In the genomic region with DNA sequence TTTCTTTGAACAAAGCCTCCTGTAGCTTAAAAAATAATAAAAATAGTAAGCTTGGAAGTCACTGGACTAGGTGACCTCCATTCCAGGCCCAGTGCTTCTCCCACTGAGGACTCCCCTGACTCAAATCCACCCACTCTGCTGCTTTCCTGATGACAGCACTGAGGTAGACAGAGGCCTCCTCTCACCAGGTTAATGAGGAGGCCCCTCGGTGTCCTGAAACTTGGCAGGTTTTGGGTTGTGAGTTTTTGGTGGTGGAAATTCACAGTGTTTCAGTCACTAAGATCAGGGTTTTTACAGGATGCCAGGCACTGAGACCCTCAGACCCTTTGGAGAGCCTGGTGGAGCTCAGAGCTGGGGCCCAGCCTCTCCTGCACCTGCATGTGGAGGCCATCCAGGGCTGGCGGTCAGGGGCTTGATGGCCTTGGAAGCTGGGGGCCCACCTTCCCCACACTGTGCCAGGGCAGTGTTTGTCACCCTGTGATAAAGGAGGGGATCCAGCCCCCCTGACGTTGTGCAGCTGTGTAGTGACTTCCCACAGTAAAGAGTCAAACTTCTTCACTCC, we compare ENCODE assay signal across 11 cellular contexts. TPM values are rescaled to one million over a fixed set of nuclear protein-coding genes. Genes with fewer than 3 reads are reported as not detected.
DNase-seq lines count a peak whose midpoint lies in the region; ATAC-seq and TF ChIP-seq lines count a peak whose summit lies in the region.
"Had no signal": no experiment of that assay in that cellular context is flagged by ENCODE, and none has a peak within 500 bp of the region (broad histone marks: within the 10 kb centered on the region; RNA-seq: fewer than 3 reads in every experiment).

No MANE protein-coding gene starts in this region.

- H3K36me3 Mint-ChIP-seq in activated naive CD4-positive, alpha-beta T cell treated with anti-CD3 and anti-CD28 coated beads, Interleukin-2, amount 50 U/mL, for 72 hours, result peaks cover 18 to 41% of the 10 kb centered on the region in 2 donors

- peak overlapping the region; percentile 98 to 99 for H3K27ac Mint-ChIP-seq in activated naive CD4-positive, alpha-beta T cell treated with anti-CD3 and anti-CD28 coated beads, Interleukin-2, amount 50 U/mL, for 72 hours

- DNase-seq in heart right ventricle, result no peak
- DNase-seq in left cardiac atrium, result no peak
- DNase-seq in activated naive CD4-positive, alpha-beta T cell treated with anti-CD3 and anti-CD28 coated beads, Interleukin-2, amount 50 U/mL, for 72 hours (ENCODE audit: low spot score in 2 of 2), result no peak
- no peak for DNase-seq in mesendoderm
- DNase-seq in vagina (ENCODE audit: extremely low spot score in 2 of 2), result no peak
- no peak for DNase-seq in NCI-H1105 treated with DMSO at 0.1 percent for 48 hours (lab: John Stamatoyannopoulos, UW)
- DNase-seq in stimulated activated CD4-positive, alpha-beta T cell treated with anti-CD3 and anti-CD28 coated beads, Interleukin-2, amount 100 ng/mL, for 48 hours, result no peak
- no peak for DNase-seq in foreskin fibroblast
- DNase-seq: COR-L47, endodermal cell, NCI-H2107 had no signal

- H3K56ac ChIP-seq in mesendoderm (ENCODE audit: low read length), result peak overlapping the region; percentile 7

- H3K9me3 Mint-ChIP-seq in activated naive CD4-positive, alpha-beta T cell treated with anti-CD3 and anti-CD28 coated beads, Interleukin-2, amount 50 U/mL, for 72 hours, result peaks cover 5% of the 10 kb centered on the region in 2 donors

- H3K4ac ChIP-seq in mesendoderm (ENCODE audit: low read depth, low read length), result no peak overlapping the region

- no peak for TF ChIP-seq POLR2A in vagina (IDR thresholded peaks at IDR 0.05)

- peaks cover 49% of the 10 kb centered on the region for H3K79me1 ChIP-seq in mesendoderm (ENCODE audit: low read length)

- intact Hi-C loops in heart right ventricle (cut with DNase I) (no loop called here), left cardiac atrium (cut with DNase I) (no loop called here), vagina (cut with DNase I) (no loop called here)

- H3K4me2 ChIP-seq in mesendoderm (ENCODE audit: low read length), result no peak overlapping the region

- H3K9ac ChIP-seq in mesendoderm (ENCODE audit: low read length), result no peak overlapping the region

- H2BK5ac ChIP-seq in mesendoderm (ENCODE audit: low read length), result no peak overlapping the region

- H3K79me2 ChIP-seq in mesendoderm (ENCODE audit: control insufficient read depth, insufficient read depth, low read length), result peaks cover 60% of the 10 kb centered on the region

- H3K18ac ChIP-seq in mesendoderm (ENCODE audit: low read length), result no peak overlapping the region

- H3K4me1 ChIP-seq in heart right ventricle (peaks cover 0 to 99% (median 80%) of the 10 kb centered on the region in 9 donors), mesendoderm (ENCODE audit: control insufficient read depth, low read depth, low read length) (peaks cover 7% of the 10 kb centered on the region), vagina (peaks cover 90% of the 10 kb centered on the region)

- ATAC-seq in heart right ventricle, result no peak
- ATAC-seq in left cardiac atrium, result no peak
- ATAC-seq in activated naive CD4-positive, alpha-beta T cell treated with anti-CD3 and anti-CD28 coated beads, Interleukin-2, amount 50 U/mL, for 72 hours, result peak; percentile 9 to 18

- no peak overlapping the region for H2BK15ac ChIP-seq in mesendoderm (replicated peaks; ENCODE audit: low read depth)

- peaks cover 0 to 8% (median 2%) of the 10 kb centered on the region in 11 donors for H3K9me3 ChIP-seq in heart right ventricle
- no peaks in the 10 kb centered on the region for H3K9me3 ChIP-seq in vagina

- TF ChIP-seq CTCF in heart right ventricle (IDR thresholded peaks at IDR 0.05) (no peak), vagina (IDR thresholded peaks at IDR 0.05) (no peak), foreskin fibroblast (IDR thresholded peaks at IDR 0.05; ENCODE audit: low read depth, low read length) (no peak)

- H3K27ac ChIP-seq in heart right ventricle (peak overlapping the region in 7 of 10 donors; percentile 32 to 72 (median 45)), mesendoderm (ENCODE audit: low read depth, low read length) (no peak overlapping the region), vagina (peak overlapping the region; percentile 89)

- no peak overlapping the region for H4K8ac ChIP-seq in mesendoderm (ENCODE audit: low read depth, low read length)

- no peak overlapping the region for H2BK120ac ChIP-seq in mesendoderm (ENCODE audit: low read depth, low read length)

- no peaks in the 10 kb centered on the region for H3K27me3 ChIP-seq in heart right ventricle
- H3K27me3 ChIP-seq in mesendoderm (ENCODE audit: insufficient read depth, low read length, poor library complexity), result no peaks in the 10 kb centered on the region
- no peaks in the 10 kb centered on the region for H3K27me3 ChIP-seq in vagina

- H4K5ac ChIP-seq in mesendoderm (ENCODE audit: low read length), result no peak overlapping the region

- H3K4me3 ChIP-seq in heart right ventricle (no peak overlapping the region), mesendoderm (ENCODE audit: low read length) (no peak overlapping the region), vagina (no peak overlapping the region), foreskin fibroblast (ENCODE audit: low read depth in 1 of 2, low read length in 2 of 2) (no peak overlapping the region)

- no peak overlapping the region for H3K23ac ChIP-seq in mesendoderm (ENCODE audit: low read length)

- H3K36me3 ChIP-seq in heart right ventricle, result peaks cover 0 to 74% (median 4%) of the 10 kb centered on the region in 9 donors
- H3K36me3 ChIP-seq in mesendoderm (ENCODE audit: control insufficient read depth, insufficient read depth, low read length), result peaks cover 3% of the 10 kb centered on the region
- peaks cover 0 to 18% of the 10 kb centered on the region in 2 donors for H3K36me3 ChIP-seq in vagina

- H2AK5ac ChIP-seq in mesendoderm (ENCODE audit: low read length), result no peak overlapping the region

- WGBS in heart right ventricle, 2 donors, result 71 to 76% methylated on average over 3 of the region's 3 CpGs
- no CpG with 5 or more reads among the region's 3 CpGs for WGBS in mesendoderm (ENCODE audit: extremely low coverage, insufficient coverage, low lambda C conversion rate)

RNA-seq across cellular contexts. Expression of a gene that starts 19.1 kb away (rescaled TPM):
- 10 to 100 TPM; 21.7 to 57.2 (median 27.6) TPM for total RNA-seq in heart right ventricle
- polyA plus RNA-seq in heart right ventricle, result 10 to 100 TPM; 16.9 to 35.0 TPM
- total RNA-seq in left cardiac atrium, result 10 to 100 TPM; 44.3 to 51.0 TPM
- total RNA-seq in activated naive CD4-positive, alpha-beta T cell treated with anti-CD3 and anti-CD28 coated beads, Interleukin-2, amount 50 U/mL, for 72 hours, result 10 to 100 TPM; 30.7 to 53.6 TPM
- 32.4 TPM for polyA plus RNA-seq in mesendoderm (2013, experiment 1 of 2)
- polyA plus RNA-seq in mesendoderm (2013, experiment 2 of 2), result 30.9 TPM
- 98.0 TPM for total RNA-seq in vagina

Comparison
In these comparisons a context has a peak if more than half of its experiments do, and no peak if none do; other contexts are left out.
1. ATAC-seq: peak in activated naive CD4-positive, alpha-beta T cell treated with anti-CD3 and anti-CD28 coated beads, Interleukin-2, amount 50 U/mL, for 72 hours (2 of 2); none in heart right ventricle (0 of 8) and left cardiac atrium (0 of 2).